In the genomic region with DNA sequence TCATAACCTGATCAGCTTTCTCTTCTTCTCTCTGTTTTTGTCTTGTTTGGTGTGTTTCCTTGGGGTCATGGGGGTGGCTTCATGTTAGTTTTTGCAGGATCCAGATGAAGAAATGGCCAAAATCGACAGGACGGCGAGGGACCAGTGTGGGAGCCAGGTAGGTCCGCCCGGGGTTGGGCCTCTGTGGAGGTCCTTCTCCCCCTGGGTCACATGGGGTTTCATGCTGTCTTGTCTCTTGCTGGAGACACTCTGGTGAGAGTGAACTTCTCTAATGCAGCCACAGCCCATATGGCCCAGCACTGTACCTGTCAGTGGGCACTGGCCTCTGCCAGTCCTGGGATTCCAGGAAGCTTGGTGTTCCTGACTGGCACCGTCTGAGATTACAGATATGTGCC, we compare ENCODE assay signal across 9 cellular contexts.
DNase-seq lines count a peak whose midpoint lies in the region; ATAC-seq and TF ChIP-seq lines count a peak whose summit lies in the region.
"Had no signal": no experiment of that assay in that cellular context is flagged by ENCODE, and none has a peak within 500 bp of the region (broad histone marks: within the 10 kb centered on the region; RNA-seq: fewer than 3 reads in every experiment).

No MANE protein-coding gene starts in this region.

- ATAC-seq in stimulated activated memory B cell treated with anti-CD40 and anti-IgM and Interleukin-4, amounts not matched to agents 10 μg/mL and 1 μg/mL and 100 μg/mL, for 72 hours: no peak
- ATAC-seq in HG03045 (IDR thresholded peaks at IDR 0.05; ENCODE audit: unreplicated experiment) (no peak), HG02852 (IDR thresholded peaks at IDR 0.05; ENCODE audit: unreplicated experiment) (no peak)

- DNase-seq in T-helper 1 cell: no peak
- no peak for DNase-seq in foreskin fibroblast
- DNase-seq in NCI-H2081 treated with DMSO at 0.1 percent for 48 hours (lab: John Stamatoyannopoulos, UW): no peak
- DNase-seq: NCI-H2081 had no signal

- H3K4me3 Mint-ChIP-seq in T-helper 1 cell treated with Interleukin-12 subunit alpha and Interleukin-12 subunit beta and Interleukin-4 antibody, amounts not matched to agents 30 μg/mL and 1 μg/mL, for 36 hours: peak overlapping the region; percentile 96
- peak overlapping the region; percentile 74 for H3K4me3 Mint-ChIP-seq in stimulated activated memory B cell treated with anti-CD40 and anti-IgM and Interleukin-4, amounts not matched to agents 10 μg/mL and 1 μg/mL and 100 μg/mL, for 72 hours

- H3K4me1 Mint-ChIP-seq in T-helper 1 cell treated with Interleukin-12 subunit alpha and Interleukin-12 subunit beta and Interleukin-4 antibody, amounts not matched to agents 30 μg/mL and 1 μg/mL, for 36 hours (ENCODE audit: low read depth): peaks cover 36% of the 10 kb centered on the region
- peaks cover 24% of the 10 kb centered on the region for H3K4me1 Mint-ChIP-seq in stimulated activated memory B cell treated with anti-CD40 and anti-IgM and Interleukin-4, amounts not matched to agents 10 μg/mL and 1 μg/mL and 100 μg/mL, for 72 hours

- H3K4me3 ChIP-seq in WI38 (ENCODE audit: low read depth, low read length) (peak overlapping the region; percentile 49; the same call in 1 of the 2 replicates), foreskin fibroblast (ENCODE audit: low read depth in 1 of 2, low read length in 2 of 2) (peak overlapping the region; percentile 43 to 46)

- no peaks in the 10 kb centered on the region for H3K27me3 Mint-ChIP-seq in T-helper 1 cell treated with Interleukin-12 subunit alpha and Interleukin-12 subunit beta and Interleukin-4 antibody, amounts not matched to agents 30 μg/mL and 1 μg/mL, for 36 hours (ENCODE audit: low read depth)
- no peaks in the 10 kb centered on the region for H3K27me3 Mint-ChIP-seq in stimulated activated memory B cell treated with anti-CD40 and anti-IgM and Interleukin-4, amounts not matched to agents 10 μg/mL and 1 μg/mL and 100 μg/mL, for 72 hours

- peak overlapping the region; percentile 70 for H3K27ac Mint-ChIP-seq in T-helper 1 cell treated with Interleukin-12 subunit alpha and Interleukin-12 subunit beta and Interleukin-4 antibody, amounts not matched to agents 30 μg/mL and 1 μg/mL, for 36 hours
- H3K27ac Mint-ChIP-seq in stimulated activated memory B cell treated with anti-CD40 and anti-IgM and Interleukin-4, amounts not matched to agents 10 μg/mL and 1 μg/mL and 100 μg/mL, for 72 hours: no peak overlapping the region

- no peaks in the 10 kb centered on the region for H3K9me3 Mint-ChIP-seq in T-helper 1 cell treated with Interleukin-12 subunit alpha and Interleukin-12 subunit beta and Interleukin-4 antibody, amounts not matched to agents 30 μg/mL and 1 μg/mL, for 36 hours
- no peaks in the 10 kb centered on the region for H3K9me3 Mint-ChIP-seq in stimulated activated memory B cell treated with anti-CD40 and anti-IgM and Interleukin-4, amounts not matched to agents 10 μg/mL and 1 μg/mL and 100 μg/mL, for 72 hours

- TF ChIP-seq CTCF in WI38 (IDR thresholded peaks at IDR 0.05; ENCODE audit: low read depth, low read length) (no peak), foreskin fibroblast (IDR thresholded peaks at IDR 0.05; ENCODE audit: low read depth, low read length) (no peak)

- H3K36me3 Mint-ChIP-seq in T-helper 1 cell treated with Interleukin-12 subunit alpha and Interleukin-12 subunit beta and Interleukin-4 antibody, amounts not matched to agents 30 μg/mL and 1 μg/mL, for 36 hours (ENCODE audit: low read depth): peaks cover 37% of the 10 kb centered on the region
- H3K36me3 Mint-ChIP-seq in stimulated activated memory B cell treated with anti-CD40 and anti-IgM and Interleukin-4, amounts not matched to agents 10 μg/mL and 1 μg/mL and 100 μg/mL, for 72 hours: no peaks in the 10 kb centered on the region
